In genomic region chr19:29664753-29665214, GRCh38 we compare ENCODE assay signal across 8 cellular contexts. TPM values are rescaled to one million over a fixed set of nuclear protein-coding genes. Genes with fewer than 3 reads are reported as not detected.
DNase-seq lines count a peak whose midpoint lies in the region; ATAC-seq and TF ChIP-seq lines count a peak whose summit lies in the region.

No MANE protein-coding gene starts in this region.

- peak overlapping the region; percentile 77 for H3K4me3 Mint-ChIP-seq in activated CD4-positive, alpha-beta T cell treated with anti-CD3 and anti-CD28 coated beads, Interleukin-2, amount 10 ng/mL, durations not matched to agents 24 days and 14 days
- peak overlapping the region; percentile 81 for H3K4me3 Mint-ChIP-seq in activated T-helper 1 cell treated with anti-CD3 and anti-CD28 coated beads, Interleukin-12 subunit alpha, Interleukin-12 subunit beta, Interleukin-2, Interleukin-4 antibody, amounts not matched to agents 30 ng/mL and 10 ng/mL and 1 ng/mL, durations not matched to agents 14 hours and 24 hours and 36 hours

- peaks cover 0 to 75% (median 59%) of the 10 kb centered on the region in 4 donors for H3K4me1 ChIP-seq in tibial artery

- H3K27me3 ChIP-seq in layer of hippocampus (ENCODE audit: control insufficient read depth, insufficient read depth, low read length): no peaks in the 10 kb centered on the region
- H3K27me3 ChIP-seq in tibial artery: no peaks in the 10 kb centered on the region

- no peaks in the 10 kb centered on the region for H3K27me3 Mint-ChIP-seq in activated CD4-positive, alpha-beta T cell treated with anti-CD3 and anti-CD28 coated beads, Interleukin-2, amount 10 ng/mL, durations not matched to agents 24 days and 14 days
- no peaks in the 10 kb centered on the region for H3K27me3 Mint-ChIP-seq in activated T-helper 1 cell treated with anti-CD3 and anti-CD28 coated beads, Interleukin-12 subunit alpha, Interleukin-12 subunit beta, Interleukin-2, Interleukin-4 antibody, amounts not matched to agents 30 ng/mL and 10 ng/mL and 1 ng/mL, durations not matched to agents 14 hours and 24 hours and 36 hours (ENCODE audit: insufficient read depth)

- DNase-seq in activated CD4-positive, alpha-beta T cell treated with anti-CD3 and anti-CD28 coated beads, Interleukin-2, amount 10 ng/mL, durations not matched to agents 24 days and 14 days: no peak
- no peak for DNase-seq in activated CD4-positive, alpha-beta T cell treated with anti-CD3 and anti-CD28 coated beads, Interleukin-2, amount 50 U/mL, for 48 hours
- no peak for DNase-seq in activated T-helper 1 cell treated with anti-CD3 and anti-CD28 coated beads, Interleukin-12 subunit alpha, Interleukin-12 subunit beta, Interleukin-2, Interleukin-4 antibody, amounts not matched to agents 30 ng/mL and 10 ng/mL and 1 ng/mL, durations not matched to agents 14 hours and 24 hours and 36 hours (ENCODE audit: low spot score)
- DNase-seq in tibial artery (no peak), HuH-7.5 (ENCODE audit: low spot score) (no peak), D341Med (ENCODE audit: low spot score) (no peak)

- H3K27ac ChIP-seq in layer of hippocampus (ENCODE audit: low read depth, low read length): peak overlapping the region; percentile 73
- peak overlapping the region; percentile 93 for H3K27ac ChIP-seq in tibial artery

- H3K36me3 Mint-ChIP-seq in activated CD4-positive, alpha-beta T cell treated with anti-CD3 and anti-CD28 coated beads, Interleukin-2, amount 10 ng/mL, durations not matched to agents 24 days and 14 days (ENCODE audit: low read depth): peaks cover 11% of the 10 kb centered on the region
- H3K36me3 Mint-ChIP-seq in activated T-helper 1 cell treated with anti-CD3 and anti-CD28 coated beads, Interleukin-12 subunit alpha, Interleukin-12 subunit beta, Interleukin-2, Interleukin-4 antibody, amounts not matched to agents 30 ng/mL and 10 ng/mL and 1 ng/mL, durations not matched to agents 14 hours and 24 hours and 36 hours (ENCODE audit: low read depth): peaks cover 18% of the 10 kb centered on the region

- H3K27ac Mint-ChIP-seq in activated CD4-positive, alpha-beta T cell treated with anti-CD3 and anti-CD28 coated beads, Interleukin-2, amount 10 ng/mL, durations not matched to agents 24 days and 14 days: peak overlapping the region; percentile 83
- peak overlapping the region; percentile 75 for H3K27ac Mint-ChIP-seq in activated T-helper 1 cell treated with anti-CD3 and anti-CD28 coated beads, Interleukin-12 subunit alpha, Interleukin-12 subunit beta, Interleukin-2, Interleukin-4 antibody, amounts not matched to agents 30 ng/mL and 10 ng/mL and 1 ng/mL, durations not matched to agents 14 hours and 24 hours and 36 hours

- ATAC-seq in GM18907 (IDR thresholded peaks at IDR 0.05; ENCODE audit: unreplicated experiment): no peak

- no peaks in the 10 kb centered on the region for H3K9me3 ChIP-seq in tibial artery

- intact Hi-C loops in activated CD4-positive, alpha-beta T cell treated with anti-CD3 and anti-CD28 coated beads, Interleukin-2, amount 10 ng/mL, durations not matched to agents 24 days and 14 days (cut with micrococcal nuclease): loop anchor here (1.0 to 2.0 kb wide), 2 partner anchors 9 to 42 kb away; no protein-coding TSS in a partner anchor
- intact Hi-C loops in activated T-helper 1 cell treated with anti-CD3 and anti-CD28 coated beads, Interleukin-12 subunit alpha, Interleukin-12 subunit beta, Interleukin-2, Interleukin-4 antibody, amounts not matched to agents 30 ng/mL and 10 ng/mL and 1 ng/mL, durations not matched to agents 14 hours and 24 hours and 36 hours (cut with micrococcal nuclease): loop anchor here (1.0 to 5.0 kb wide), 5 partner anchors 9 to 452 kb away; partner anchors contain the start of genes UQCRFS1 and URI1
- intact Hi-C loops in tibial artery (cut with DNase I; ENCODE audit: low total_unique reads): loop anchor here (5.0 kb wide), 1 partner anchor 53 kb away; the partner anchor contains the start of gene C19orf12

- no peaks in the 10 kb centered on the region for H3K36me3 ChIP-seq in tibial artery

- TF ChIP-seq CTCF in tibial artery (IDR thresholded peaks at IDR 0.05): peak in 1 of 2 experiments; percentile 6

- no peaks in the 10 kb centered on the region for H3K9me3 Mint-ChIP-seq in activated CD4-positive, alpha-beta T cell treated with anti-CD3 and anti-CD28 coated beads, Interleukin-2, amount 10 ng/mL, durations not matched to agents 24 days and 14 days
- H3K9me3 Mint-ChIP-seq in activated T-helper 1 cell treated with anti-CD3 and anti-CD28 coated beads, Interleukin-12 subunit alpha, Interleukin-12 subunit beta, Interleukin-2, Interleukin-4 antibody, amounts not matched to agents 30 ng/mL and 10 ng/mL and 1 ng/mL, durations not matched to agents 14 hours and 24 hours and 36 hours: no peaks in the 10 kb centered on the region

- H3K4me1 Mint-ChIP-seq in activated CD4-positive, alpha-beta T cell treated with anti-CD3 and anti-CD28 coated beads, Interleukin-2, amount 10 ng/mL, durations not matched to agents 24 days and 14 days: peaks cover 59% of the 10 kb centered on the region
- H3K4me1 Mint-ChIP-seq in activated T-helper 1 cell treated with anti-CD3 and anti-CD28 coated beads, Interleukin-12 subunit alpha, Interleukin-12 subunit beta, Interleukin-2, Interleukin-4 antibody, amounts not matched to agents 30 ng/mL and 10 ng/mL and 1 ng/mL, durations not matched to agents 14 hours and 24 hours and 36 hours (ENCODE audit: low read depth): peaks cover 63% of the 10 kb centered on the region

- H3K4me3 ChIP-seq in tibial artery: peak overlapping the region; percentile 90 to 91

RNA-seq across cellular contexts. Expression of gene PLEKHF1, which starts 0.5 kb away (rescaled TPM):
- 24.0 and 26.7 TPM in 2 replicates for total RNA-seq in activated CD4-positive, alpha-beta T cell treated with anti-CD3 and anti-CD28 coated beads, Interleukin-2, amount 10 ng/mL, durations not matched to agents 24 days and 14 days
- total RNA-seq in activated T-helper 1 cell treated with anti-CD3 and anti-CD28 coated beads, Interleukin-12 subunit alpha, Interleukin-12 subunit beta, Interleukin-2, Interleukin-4 antibody, amounts not matched to agents 30 ng/mL and 10 ng/mL and 1 ng/mL, durations not matched to agents 14 hours and 24 hours and 36 hours: 30.9 and 35.0 TPM in 2 replicates

RNA-seq across cellular contexts. Expression of gene C19orf12, which starts 50.3 kb away (rescaled TPM):
- total RNA-seq in activated CD4-positive, alpha-beta T cell treated with anti-CD3 and anti-CD28 coated beads, Interleukin-2, amount 10 ng/mL, durations not matched to agents 24 days and 14 days: 41.4 and 41.6 TPM in 2 replicates
- 47.9 and 50.2 TPM in 2 replicates for total RNA-seq in activated T-helper 1 cell treated with anti-CD3 and anti-CD28 coated beads, Interleukin-12 subunit alpha, Interleukin-12 subunit beta, Interleukin-2, Interleukin-4 antibody, amounts not matched to agents 30 ng/mL and 10 ng/mL and 1 ng/mL, durations not matched to agents 14 hours and 24 hours and 36 hours

RNA-seq across cellular contexts. Expression of gene POP4, which starts 58.7 kb away (rescaled TPM):
- total RNA-seq in activated CD4-positive, alpha-beta T cell treated with anti-CD3 and anti-CD28 coated beads, Interleukin-2, amount 10 ng/mL, durations not matched to agents 24 days and 14 days: 121 TPM in 2 replicates
- total RNA-seq in activated T-helper 1 cell treated with anti-CD3 and anti-CD28 coated beads, Interleukin-12 subunit alpha, Interleukin-12 subunit beta, Interleukin-2, Interleukin-4 antibody, amounts not matched to agents 30 ng/mL and 10 ng/mL and 1 ng/mL, durations not matched to agents 14 hours and 24 hours and 36 hours: 115 and 119 TPM in 2 replicates
